Comparison of ENCODE assay signal across 1 cellular context in genomic region chr6:28124350-28124970, GRCh38.
TF ChIP-seq lines count a peak whose summit lies in the region.

Gene ZSCAN16, plus strand, starts transcription at chr6:28124609. Its CDS starts 835 bp downstream, at chr6:28125444.

TF ChIP-seq in HEK293, 187 proteins besides CTCF, POLR2A, EP300 and RAD21 (continued from another document):
- TF ChIP-seq, protein P1, sequence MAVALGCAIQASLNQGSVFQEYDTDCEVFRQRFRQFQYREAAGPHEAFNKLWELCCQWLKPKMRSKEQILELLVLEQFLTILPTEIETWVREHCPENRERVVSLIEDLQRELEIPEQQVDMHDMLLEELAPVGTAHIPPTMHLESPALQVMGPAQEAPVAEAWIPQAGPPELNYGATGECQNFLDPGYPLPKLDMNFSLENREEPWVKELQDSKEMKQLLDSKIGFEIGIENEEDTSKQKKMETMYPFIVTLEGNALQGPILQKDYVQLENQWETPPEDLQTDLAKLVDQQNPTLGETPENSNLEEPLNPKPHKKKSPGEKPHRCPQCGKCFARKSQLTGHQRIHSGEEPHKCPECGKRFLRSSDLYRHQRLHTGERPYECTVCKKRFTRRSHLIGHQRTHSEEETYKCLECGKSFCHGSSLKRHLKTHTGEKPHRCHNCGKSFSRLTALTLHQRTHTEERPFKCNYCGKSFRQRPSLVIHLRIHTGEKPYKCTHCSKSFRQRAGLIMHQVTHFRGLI (tag by site-specific recombination; IDR thresholded peaks at IDR 0.05): no peak
- TF ChIP-seq YY1 (tag by site-specific recombination; IDR thresholded peaks at IDR 0.05) (no peak), ZNF362 (tag by site-specific recombination; IDR thresholded peaks at IDR 0.05) (no peak), ZNF391 (tag by site-specific recombination; IDR thresholded peaks at IDR 0.05; ENCODE audit: borderline replicate concordance, low read depth) (no peak), ZNF76 (tag by site-specific recombination; IDR thresholded peaks at IDR 0.05; ENCODE audit: borderline replicate concordance, low read depth) (peak; percentile 52; the same call in 1 of the 2 replicates), ZNF335 (tag by site-specific recombination; conservative IDR thresholded peaks at IDR 0.05) (peak; percentile 90), ZNF549 (tag by site-specific recombination; IDR thresholded peaks at IDR 0.05) (no peak), KLF16 (tag by site-specific recombination; IDR thresholded peaks at IDR 0.05) (no peak; the same call in 1 of the 2 replicates), ZBTB44 (tag by site-specific recombination; IDR thresholded peaks at IDR 0.05) (no peak)
TF ChIP-seq in HEK293: peak in this region for 42.
